In genomic region chr14:56129092-56129491, GRCh38 we compare ENCODE assay signal across 20 cellular contexts.
A peak's percentile ranks its signal among the peaks of the same experiment; 100 is the strongest.
DNase-seq lines count a peak whose midpoint lies in the region; ATAC-seq and TF ChIP-seq lines count a peak whose summit lies in the region.
"Had no signal": no experiment of that assay in that cellular context is flagged by ENCODE, and none has a peak within 500 bp of the region (broad histone marks: within the 10 kb centered on the region; RNA-seq: fewer than 3 reads in every experiment).

No MANE protein-coding gene starts in this region.

- no peak for ATAC-seq in activated CD4-positive, CD25-positive, alpha-beta regulatory T cell treated with anti-CD3 and anti-CD28 coated beads, Interleukin-2, amount 50 U/mL, for 24 hours
- ATAC-seq in GM18868 (IDR thresholded peaks at IDR 0.05; ENCODE audit: unreplicated experiment) = no peak
- ATAC-seq: CD8-positive, alpha-beta T cell had no signal

- H3K9ac ChIP-seq in BLaER1 treated with 17β-estradiol and CSF1 and Interleukin-3, amounts not matched to agents 10 nM and 100 nM = peak overlapping the region in 9 of 11 experiments; percentile 34 to 64 (median 55); a peak in 16 of 22 replicates
- H3K9ac ChIP-seq: KMS-11 had no signal

- H3K4me3 ChIP-seq in BLaER1 treated with 17β-estradiol and CSF1 and Interleukin-3, amounts not matched to agents 10 nM and 100 nM = peak overlapping the region in 5 of 10 experiments; percentile 24 to 53 (median 44); a peak in 8 of 20 replicates
- H3K4me3 ChIP-seq in HL-60 (replicated peaks; ENCODE audit: insufficient read depth, low read length) (no peak overlapping the region), WERI-Rb-1 (ENCODE audit: low read depth, low read length) (no peak overlapping the region)

- peak overlapping the region in 10 of 11 experiments; percentile 17 to 80 (median 68); a peak in 19 of 22 replicates for H3K27ac ChIP-seq in BLaER1 treated with 17β-estradiol and CSF1 and Interleukin-3, amounts not matched to agents 10 nM and 100 nM
- H3K27ac ChIP-seq in HL-60 (replicated peaks) (peak overlapping the region; percentile 33; the same call in 1 of the 2 replicates), WERI-Rb-1 (no peak overlapping the region)
- H3K27ac ChIP-seq: KMS-11, SK-N-MC had no signal

- TF ChIP-seq CTCF in HL-60 (IDR thresholded peaks at IDR 0.05; ENCODE audit: insufficient read depth, low read length) (no peak), WERI-Rb-1 (IDR thresholded peaks at IDR 0.05; ENCODE audit: low read depth, low read length) (no peak)

- DNase-seq in HL-60 (ENCODE audit: low read depth in 1 of 2, low spot score in 1 of 2) = no peak
- DNase-seq in WERI-Rb-1 = peak; percentile 27
- peak; percentile 38 for DNase-seq in iPS-NIHi11 (ENCODE audit: low spot score)
- DNase-seq in anterior cingulate cortex (lab: John Stamatoyannopoulos, UW) = no peak
- no peak for DNase-seq in DMS153 treated with DMSO at 0.1 percent for 48 hours (lab: John Stamatoyannopoulos, UW; ENCODE audit: unreplicated experiment)
- DNase-seq: Calu3; CD8-positive, alpha-beta T cell; DMS53; HCEC 1CT; NCI-H1048; NCI-H1436 treated with DMSO at 0.1 percent for 48 hours; NCI-H2029 treated with DMSO at 0.1 percent for 48 hours; NCI-H510A; NCI-H748 treated with DMSO at 0.1 percent for 48 hours; SHP77 had no signal

- H3K27me3 ChIP-seq in BLaER1 treated with 17β-estradiol and CSF1 and Interleukin-3, amounts not matched to agents 10 nM and 100 nM = no peaks in the 10 kb centered on the region
- no peaks in the 10 kb centered on the region for H3K27me3 ChIP-seq in HL-60 (ENCODE audit: insufficient read depth, poor library complexity, severe bottlenecking)
- no peaks in the 10 kb centered on the region for H3K27me3 ChIP-seq in WERI-Rb-1 (ENCODE audit: insufficient read depth, low read depth, severe bottlenecking)

- H3K4me1 ChIP-seq in BLaER1 treated with 17β-estradiol and CSF1 and Interleukin-3, amounts not matched to agents 10 nM and 100 nM = peaks cover 54 to 100% (median 92%) of the 10 kb centered on the region in 10 experiments

- no peaks in the 10 kb centered on the region for H3K9me3 ChIP-seq in BLaER1 treated with 17β-estradiol and CSF1 and Interleukin-3, amounts not matched to agents 10 nM and 100 nM (replicated peaks in 1 of 11)
- H3K9me3 ChIP-seq in WERI-Rb-1 (ENCODE audit: severe bottlenecking) = no peaks in the 10 kb centered on the region

- peaks cover 0 to 8% (median 0%) of the 10 kb centered on the region in 11 experiments; a peak in 2 of 22 replicates for H3K36me3 ChIP-seq in BLaER1 treated with 17β-estradiol and CSF1 and Interleukin-3, amounts not matched to agents 10 nM and 100 nM
- no peaks in the 10 kb centered on the region for H3K36me3 ChIP-seq in WERI-Rb-1

- H4K20me1 ChIP-seq in BLaER1 treated with 17β-estradiol and CSF1 and Interleukin-3, amounts not matched to agents 10 nM and 100 nM = peaks cover 29 to 100% (median 74%) of the 10 kb centered on the region in 11 experiments; a peak in 20 of 22 replicates

- peak overlapping the region; percentile 84 to 98 (median 94) for H3K4me2 ChIP-seq in BLaER1 treated with 17β-estradiol and CSF1 and Interleukin-3, amounts not matched to agents 10 nM and 100 nM
- H3K4me2 ChIP-seq: KMS-11 had no signal

Comparison
In these comparisons a context has a peak if more than half of its experiments do, and no peak if none do; other contexts are left out.
1. DNase-seq: peak in WERI-Rb-1 (single experiment) and iPS-NIHi11 (single experiment); none in HL-60 (0 of 2), anterior cingulate cortex (0 of 58) and DMS153 treated with DMSO at 0.1 percent for 48 hours (single experiment).